Comparison of ENCODE assay signal across 23 cellular contexts in the genomic region with DNA sequence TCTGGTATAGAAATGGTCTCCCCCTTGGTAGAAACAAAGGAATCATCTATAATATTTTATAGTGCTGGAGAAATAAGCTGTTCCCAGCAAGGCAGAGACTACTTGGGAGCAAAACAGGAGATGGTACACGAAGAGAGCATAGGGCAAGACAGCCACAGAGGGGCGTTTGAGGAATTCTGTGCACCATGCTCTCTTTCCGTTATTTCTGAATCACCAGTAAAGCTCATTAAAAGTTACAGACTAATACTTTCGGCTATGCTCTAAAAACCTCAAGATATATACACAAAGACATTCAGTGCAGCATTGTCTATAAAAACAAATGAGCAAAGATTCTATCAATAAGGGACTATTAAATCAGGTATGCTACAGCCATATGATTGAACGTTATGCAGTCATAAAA.
A peak's percentile ranks its signal among the peaks of the same experiment; 100 is the strongest.
DNase-seq lines count a peak whose midpoint lies in the region; ATAC-seq and TF ChIP-seq lines count a peak whose summit lies in the region.
"Had no signal": no experiment of that assay in that cellular context is flagged by ENCODE, and none has a peak within 500 bp of the region (broad histone marks: within the 10 kb centered on the region; RNA-seq: fewer than 3 reads in every experiment).

No MANE protein-coding gene starts in this region.

- H4K8ac ChIP-seq in mesendoderm (ENCODE audit: low read depth, low read length), result no peak overlapping the region

- H3K4me3 ChIP-seq in MG63, result no peak overlapping the region
- H3K4me3 ChIP-seq in fibroblast of villous mesenchyme (ENCODE audit: low read depth, low read length), result no peak overlapping the region
- no peak overlapping the region for H3K4me3 ChIP-seq in heart right ventricle
- H3K4me3 ChIP-seq in mesendoderm (ENCODE audit: low read length), result no peak overlapping the region
- H3K4me3 ChIP-seq: BLaER1 treated with 17β-estradiol and CSF1 and Interleukin-3, amounts not matched to agents 10 nM and 100 nM; esophagus muscularis mucosa; skin epidermis; upper lobe of left lung had no signal

- H3K9ac ChIP-seq in mesendoderm (ENCODE audit: low read length), result no peak overlapping the region
- H3K9ac ChIP-seq: BLaER1 treated with 17β-estradiol and CSF1 and Interleukin-3, amounts not matched to agents 10 nM and 100 nM had no signal

- no peak overlapping the region for H2BK120ac ChIP-seq in mesendoderm (ENCODE audit: low read depth, low read length)

- H4K5ac ChIP-seq in mesendoderm (ENCODE audit: low read length), result no peak overlapping the region

- H2AK5ac ChIP-seq in mesendoderm (ENCODE audit: low read length), result no peak overlapping the region

- no peak overlapping the region for H3K4ac ChIP-seq in mesendoderm (ENCODE audit: low read depth, low read length)

- H3K23ac ChIP-seq in mesendoderm (ENCODE audit: low read length), result no peak overlapping the region

- H3K27ac ChIP-seq in heart right ventricle (peak overlapping the region in 5 of 10 donors; percentile 2 to 82 (median 53)), mesendoderm (ENCODE audit: low read depth, low read length) (no peak overlapping the region)
- H3K27ac ChIP-seq: BLaER1 treated with 17β-estradiol and CSF1 and Interleukin-3, amounts not matched to agents 10 nM and 100 nM; esophagus muscularis mucosa; skin epidermis; upper lobe of left lung had no signal

- no peak overlapping the region for H3K56ac ChIP-seq in mesendoderm (ENCODE audit: low read length)

- H3K79me1 ChIP-seq in mesendoderm (ENCODE audit: low read length), result no peaks in the 10 kb centered on the region

- H3K4me1 ChIP-seq in heart right ventricle, result peaks cover 9 to 89% (median 58%) of the 10 kb centered on the region in 9 donors
- H3K4me1 ChIP-seq in mesendoderm (ENCODE audit: control insufficient read depth, low read depth, low read length), result no peaks in the 10 kb centered on the region
- H3K4me1 ChIP-seq: BLaER1 treated with 17β-estradiol and CSF1 and Interleukin-3, amounts not matched to agents 10 nM and 100 nM had no signal

- H3K4me2 ChIP-seq in mesendoderm (ENCODE audit: low read length), result no peak overlapping the region
- H3K4me2 ChIP-seq: BLaER1 treated with 17β-estradiol and CSF1 and Interleukin-3, amounts not matched to agents 10 nM and 100 nM had no signal

- H3K9me3 ChIP-seq in MG63 (peaks cover 5% of the 10 kb centered on the region; the same call in 1 of the 2 replicates), heart right ventricle (no peaks in the 10 kb centered on the region)
- H3K9me3 ChIP-seq: BLaER1 treated with 17β-estradiol and CSF1 and Interleukin-3, amounts not matched to agents 10 nM and 100 nM; esophagus muscularis mucosa; upper lobe of left lung had no signal

- H3K79me2 ChIP-seq in mesendoderm (ENCODE audit: control insufficient read depth, insufficient read depth, low read length), result no peaks in the 10 kb centered on the region

- H2BK15ac ChIP-seq in mesendoderm (replicated peaks; ENCODE audit: low read depth), result no peak overlapping the region

- intact Hi-C loops in heart right ventricle (cut with DNase I), result loop anchor here in 1 of 10 donors (5.0 kb wide), 1 partner anchor 36 kb away; no protein-coding TSS in a partner anchor

- H2BK5ac ChIP-seq in mesendoderm (ENCODE audit: low read length), result no peak overlapping the region

- H3K18ac ChIP-seq in mesendoderm (ENCODE audit: low read length), result no peak overlapping the region

- H3K36me3 ChIP-seq in MG63, result peaks cover 17% of the 10 kb centered on the region
- H3K36me3 ChIP-seq in heart right ventricle, result no peaks in the 10 kb centered on the region
- no peaks in the 10 kb centered on the region for H3K36me3 ChIP-seq in mesendoderm (ENCODE audit: control insufficient read depth, insufficient read depth, low read length)
- H3K36me3 ChIP-seq: BLaER1 treated with 17β-estradiol and CSF1 and Interleukin-3, amounts not matched to agents 10 nM and 100 nM; esophagus muscularis mucosa; upper lobe of left lung had no signal

- H3K27me3 ChIP-seq in MG63 (no peaks in the 10 kb centered on the region), heart right ventricle (no peaks in the 10 kb centered on the region), mesendoderm (ENCODE audit: insufficient read depth, low read length, poor library complexity) (no peaks in the 10 kb centered on the region)
- H3K27me3 ChIP-seq: BLaER1 treated with 17β-estradiol and CSF1 and Interleukin-3, amounts not matched to agents 10 nM and 100 nM; upper lobe of left lung had no signal

- WGBS in heart right ventricle, 2 donors, result 69 to 71% methylated on average over 5 of the region's 5 CpGs
- no CpG with 5 or more reads among the region's 5 CpGs for WGBS in mesendoderm (ENCODE audit: extremely low coverage, insufficient coverage, low lambda C conversion rate)

- TF ChIP-seq CTCF in fibroblast of villous mesenchyme (IDR thresholded peaks at IDR 0.05; ENCODE audit: insufficient read depth, low read depth, low read length) (peak; percentile 29), heart right ventricle (IDR thresholded peaks at IDR 0.05) (no peak)

- DNase-seq in A172 (ENCODE audit: low spot score), result peak; percentile 49
- DNase-seq in EH (ENCODE audit: low read depth), result peak; percentile 90
- DNase-seq in MG63, result peak; percentile 60
- DNase-seq in fibroblast of villous mesenchyme (ENCODE audit: low read depth), result peak; percentile 65
- DNase-seq in cortex of kidney (lab: John Stamatoyannopoulos, UW), result no peak
- DNase-seq in NCI-H446 (lab: John Stamatoyannopoulos, UW), result no peak
- DNase-seq in heart right ventricle, result no peak
- DNase-seq in mesendoderm, result no peak
- DNase-seq: activated CD4-positive, alpha-beta T cell treated with anti-CD3 and anti-CD28 coated beads for 36 hours; activated CD8-positive, alpha-beta memory T cell treated with anti-CD3 and anti-CD28 coated beads, Interleukin-2, amount 50 U/mL, for 48 hours; activated CD8-positive, alpha-beta T cell treated with anti-CD3 and anti-CD28 coated beads for 36 hours; activated naive CD4-positive, alpha-beta T cell treated with Interleukin-2 at 50 U/mL for 16 hours; GDM1; hypothalamus; KBM-7; NCI-H2029; NCI-H524 treated with DMSO at 0.1 percent for 48 hours; SHP77 treated with DMSO at 0.1 percent for 48 hours; stimulated activated naive B cell treated with anti-CD40 and anti-IgM and Interleukin-4, amounts not matched to agents 10 μg/mL and 1 μg/mL and 100 μg/mL, for 72 hours; upper lobe of left lung had no signal

- ATAC-seq in heart right ventricle, result no peak
- ATAC-seq: activated CD4-positive, alpha-beta T cell treated with anti-CD3 and anti-CD28 coated beads for 36 hours; activated CD8-positive, alpha-beta T cell treated with anti-CD3 and anti-CD28 coated beads for 36 hours; stimulated activated naive B cell treated with anti-CD40 and anti-IgM and Interleukin-4, amounts not matched to agents 10 μg/mL and 1 μg/mL and 100 μg/mL, for 72 hours had no signal

Comparison
In these comparisons a context has a peak if more than half of its experiments do, and no peak if none do; other contexts are left out.
1. DNase-seq: peak in A172 (single experiment), EH (single experiment), MG63 (single experiment) and fibroblast of villous mesenchyme (single experiment); none in cortex of kidney (single experiment), NCI-H446 (0 of 2), heart right ventricle (0 of 2) and mesendoderm (single experiment).